In genomic region chr9:14899815-14900193, GRCh38 we compare ENCODE assay signal across 1 cellular context.
TF ChIP-seq lines count a peak whose summit lies in the region.

No MANE protein-coding gene starts in this region.

TF ChIP-seq in HepG2, 621 proteins besides CTCF, POLR2A, EP300 and RAD21 (continued from another document and continues in another):
- TF ChIP-seq ZBTB26 (CRISPR knock-in tag; IDR thresholded peaks at IDR 0.05; ENCODE audit: borderline replicate concordance) = no peak
- no peak for TF ChIP-seq SNRNP70 (IDR thresholded peaks at IDR 0.05; ENCODE audit: low read depth, low read length)
- peak; percentile 45 for TF ChIP-seq HNF4A (CRISPR knock-in tag; IDR thresholded peaks at IDR 0.05)
- peak; percentile 53; the same call in 1 of the 2 replicates for TF ChIP-seq SAP130 (CRISPR knock-in tag; IDR thresholded peaks at IDR 0.05; ENCODE audit: low read depth)
- TF ChIP-seq TFDP2 (CRISPR knock-in tag; IDR thresholded peaks at IDR 0.05) = no peak
- no peak for TF ChIP-seq CHD2 (IDR thresholded peaks at IDR 0.05; ENCODE audit: low read depth, low read length)
- peak; percentile 43; the same call in 1 of the 2 replicates for TF ChIP-seq PHF21A (CRISPR knock-in tag; IDR thresholded peaks at IDR 0.05)
- peak; percentile 59; the same call in 1 of the 2 replicates for TF ChIP-seq ZNF331 (CRISPR knock-in tag; IDR thresholded peaks at IDR 0.05)
- no peak for TF ChIP-seq ZNF431 (CRISPR knock-in tag; IDR thresholded peaks at IDR 0.05; ENCODE audit: borderline replicate concordance, low read depth)
- peak; percentile 79 for TF ChIP-seq PATZ1 (CRISPR knock-in tag; IDR thresholded peaks at IDR 0.05)
- TF ChIP-seq ZNF326 (CRISPR knock-in tag; IDR thresholded peaks at IDR 0.05; ENCODE audit: borderline replicate concordance) = no peak
- TF ChIP-seq ZNF557 (CRISPR knock-in tag; IDR thresholded peaks at IDR 0.05) = no peak
- TF ChIP-seq MIXL1 (CRISPR knock-in tag; IDR thresholded peaks at IDR 0.05) = no peak
- peak; percentile 86 for TF ChIP-seq POGZ (CRISPR knock-in tag; IDR thresholded peaks at IDR 0.05)
- TF ChIP-seq, protein P1, sequence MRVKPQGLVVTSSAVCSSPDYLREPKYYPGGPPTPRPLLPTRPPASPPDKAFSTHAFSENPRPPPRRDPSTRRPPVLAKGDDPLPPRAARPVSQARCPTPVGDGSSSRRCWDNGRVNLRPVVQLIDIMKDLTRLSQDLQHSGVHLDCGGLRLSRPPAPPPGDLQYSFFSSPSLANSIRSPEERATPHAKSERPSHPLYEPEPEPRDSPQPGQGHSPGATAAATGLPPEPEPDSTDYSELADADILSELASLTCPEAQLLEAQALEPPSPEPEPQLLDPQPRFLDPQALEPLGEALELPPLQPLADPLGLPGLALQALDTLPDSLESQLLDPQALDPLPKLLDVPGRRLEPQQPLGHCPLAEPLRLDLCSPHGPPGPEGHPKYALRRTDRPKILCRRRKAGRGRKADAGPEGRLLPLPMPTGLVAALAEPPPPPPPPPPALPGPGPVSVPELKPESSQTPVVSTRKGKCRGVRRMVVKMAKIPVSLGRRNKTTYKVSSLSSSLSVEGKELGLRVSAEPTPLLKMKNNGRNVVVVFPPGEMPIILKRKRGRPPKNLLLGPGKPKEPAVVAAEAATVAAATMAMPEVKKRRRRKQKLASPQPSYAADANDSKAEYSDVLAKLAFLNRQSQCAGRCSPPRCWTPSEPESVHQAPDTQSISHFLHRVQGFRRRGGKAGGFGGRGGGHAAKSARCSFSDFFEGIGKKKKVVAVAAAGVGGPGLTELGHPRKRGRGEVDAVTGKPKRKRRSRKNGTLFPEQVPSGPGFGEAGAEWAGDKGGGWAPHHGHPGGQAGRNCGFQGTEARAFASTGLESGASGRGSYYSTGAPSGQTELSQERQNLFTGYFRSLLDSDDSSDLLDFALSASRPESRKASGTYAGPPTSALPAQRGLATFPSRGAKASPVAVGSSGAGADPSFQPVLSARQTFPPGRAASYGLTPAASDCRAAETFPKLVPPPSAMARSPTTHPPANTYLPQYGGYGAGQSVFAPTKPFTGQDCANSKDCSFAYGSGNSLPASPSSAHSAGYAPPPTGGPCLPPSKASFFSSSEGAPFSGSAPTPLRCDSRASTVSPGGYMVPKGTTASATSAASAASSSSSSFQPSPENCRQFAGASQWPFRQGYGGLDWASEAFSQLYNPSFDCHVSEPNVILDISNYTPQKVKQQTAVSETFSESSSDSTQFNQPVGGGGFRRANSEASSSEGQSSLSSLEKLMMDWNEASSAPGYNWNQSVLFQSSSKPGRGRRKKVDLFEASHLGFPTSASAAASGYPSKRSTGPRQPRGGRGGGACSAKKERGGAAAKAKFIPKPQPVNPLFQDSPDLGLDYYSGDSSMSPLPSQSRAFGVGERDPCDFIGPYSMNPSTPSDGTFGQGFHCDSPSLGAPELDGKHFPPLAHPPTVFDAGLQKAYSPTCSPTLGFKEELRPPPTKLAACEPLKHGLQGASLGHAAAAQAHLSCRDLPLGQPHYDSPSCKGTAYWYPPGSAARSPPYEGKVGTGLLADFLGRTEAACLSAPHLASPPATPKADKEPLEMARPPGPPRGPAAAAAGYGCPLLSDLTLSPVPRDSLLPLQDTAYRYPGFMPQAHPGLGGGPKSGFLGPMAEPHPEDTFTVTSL (CRISPR knock-in tag; IDR thresholded peaks at IDR 0.05; ENCODE audit: borderline replicate concordance) = peak; percentile 39; the same call in 1 of the 2 replicates
- TF ChIP-seq ZMYM3 (CRISPR knock-in tag; IDR thresholded peaks at IDR 0.05) = peak; percentile 53
- TF ChIP-seq BCL6 (CRISPR knock-in tag; IDR thresholded peaks at IDR 0.05) = peak; percentile 73
- TF ChIP-seq ZBTB4 (CRISPR knock-in tag; IDR thresholded peaks at IDR 0.05; ENCODE audit: borderline replicate concordance) = no peak
- TF ChIP-seq, protein P2, sequence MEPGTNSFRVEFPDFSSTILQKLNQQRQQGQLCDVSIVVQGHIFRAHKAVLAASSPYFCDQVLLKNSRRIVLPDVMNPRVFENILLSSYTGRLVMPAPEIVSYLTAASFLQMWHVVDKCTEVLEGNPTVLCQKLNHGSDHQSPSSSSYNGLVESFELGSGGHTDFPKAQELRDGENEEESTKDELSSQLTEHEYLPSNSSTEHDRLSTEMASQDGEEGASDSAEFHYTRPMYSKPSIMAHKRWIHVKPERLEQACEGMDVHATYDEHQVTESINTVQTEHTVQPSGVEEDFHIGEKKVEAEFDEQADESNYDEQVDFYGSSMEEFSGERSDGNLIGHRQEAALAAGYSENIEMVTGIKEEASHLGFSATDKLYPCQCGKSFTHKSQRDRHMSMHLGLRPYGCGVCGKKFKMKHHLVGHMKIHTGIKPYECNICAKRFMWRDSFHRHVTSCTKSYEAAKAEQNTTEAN (CRISPR knock-in tag; conservative IDR thresholded peaks at IDR 0.05) = no peak
- TF ChIP-seq RXRA (CRISPR knock-in tag; IDR thresholded peaks at IDR 0.05) = no peak
- TF ChIP-seq DPF2 (CRISPR knock-in tag; IDR thresholded peaks at IDR 0.05; ENCODE audit: borderline replicate concordance, low read depth) = no peak
- TF ChIP-seq YEATS2 (CRISPR knock-in tag; IDR thresholded peaks at IDR 0.05; ENCODE audit: borderline replicate concordance) = no peak
- peak; percentile 89 for TF ChIP-seq CEBPG (CRISPR knock-in tag; IDR thresholded peaks at IDR 0.05)
- TF ChIP-seq HOXA3 (CRISPR knock-in tag; IDR thresholded peaks at IDR 0.05) = peak; percentile 39; the same call in 1 of the 2 replicates
- TF ChIP-seq CEBPB (IDR thresholded peaks at IDR 0.05; ENCODE audit: borderline replicate concordance, low read depth, low read length) = peak; percentile 92
- peak; percentile 74 for TF ChIP-seq ZMYM4 (CRISPR knock-in tag; IDR thresholded peaks at IDR 0.05)
- TF ChIP-seq ZNF512B (CRISPR knock-in tag; IDR thresholded peaks at IDR 0.05; ENCODE audit: borderline replicate concordance) = no peak
- TF ChIP-seq SOX6 (IDR thresholded peaks at IDR 0.05) = no peak
- TF ChIP-seq SOX6 (CRISPR knock-in tag; IDR thresholded peaks at IDR 0.05) = peak; percentile 52; the same call in 1 of the 2 replicates
- TF ChIP-seq ZC3H4 (CRISPR knock-in tag; IDR thresholded peaks at IDR 0.05; ENCODE audit: borderline replicate concordance) = no peak
- TF ChIP-seq, protein P3, sequence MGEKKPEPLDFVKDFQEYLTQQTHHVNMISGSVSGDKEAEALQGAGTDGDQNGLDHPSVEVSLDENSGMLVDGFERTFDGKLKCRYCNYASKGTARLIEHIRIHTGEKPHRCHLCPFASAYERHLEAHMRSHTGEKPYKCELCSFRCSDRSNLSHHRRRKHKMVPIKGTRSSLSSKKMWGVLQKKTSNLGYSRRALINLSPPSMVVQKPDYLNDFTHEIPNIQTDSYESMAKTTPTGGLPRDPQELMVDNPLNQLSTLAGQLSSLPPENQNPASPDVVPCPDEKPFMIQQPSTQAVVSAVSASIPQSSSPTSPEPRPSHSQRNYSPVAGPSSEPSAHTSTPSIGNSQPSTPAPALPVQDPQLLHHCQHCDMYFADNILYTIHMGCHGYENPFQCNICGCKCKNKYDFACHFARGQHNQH (CRISPR knock-in tag; IDR thresholded peaks at IDR 0.05) = no peak
- TF ChIP-seq, protein P4, sequence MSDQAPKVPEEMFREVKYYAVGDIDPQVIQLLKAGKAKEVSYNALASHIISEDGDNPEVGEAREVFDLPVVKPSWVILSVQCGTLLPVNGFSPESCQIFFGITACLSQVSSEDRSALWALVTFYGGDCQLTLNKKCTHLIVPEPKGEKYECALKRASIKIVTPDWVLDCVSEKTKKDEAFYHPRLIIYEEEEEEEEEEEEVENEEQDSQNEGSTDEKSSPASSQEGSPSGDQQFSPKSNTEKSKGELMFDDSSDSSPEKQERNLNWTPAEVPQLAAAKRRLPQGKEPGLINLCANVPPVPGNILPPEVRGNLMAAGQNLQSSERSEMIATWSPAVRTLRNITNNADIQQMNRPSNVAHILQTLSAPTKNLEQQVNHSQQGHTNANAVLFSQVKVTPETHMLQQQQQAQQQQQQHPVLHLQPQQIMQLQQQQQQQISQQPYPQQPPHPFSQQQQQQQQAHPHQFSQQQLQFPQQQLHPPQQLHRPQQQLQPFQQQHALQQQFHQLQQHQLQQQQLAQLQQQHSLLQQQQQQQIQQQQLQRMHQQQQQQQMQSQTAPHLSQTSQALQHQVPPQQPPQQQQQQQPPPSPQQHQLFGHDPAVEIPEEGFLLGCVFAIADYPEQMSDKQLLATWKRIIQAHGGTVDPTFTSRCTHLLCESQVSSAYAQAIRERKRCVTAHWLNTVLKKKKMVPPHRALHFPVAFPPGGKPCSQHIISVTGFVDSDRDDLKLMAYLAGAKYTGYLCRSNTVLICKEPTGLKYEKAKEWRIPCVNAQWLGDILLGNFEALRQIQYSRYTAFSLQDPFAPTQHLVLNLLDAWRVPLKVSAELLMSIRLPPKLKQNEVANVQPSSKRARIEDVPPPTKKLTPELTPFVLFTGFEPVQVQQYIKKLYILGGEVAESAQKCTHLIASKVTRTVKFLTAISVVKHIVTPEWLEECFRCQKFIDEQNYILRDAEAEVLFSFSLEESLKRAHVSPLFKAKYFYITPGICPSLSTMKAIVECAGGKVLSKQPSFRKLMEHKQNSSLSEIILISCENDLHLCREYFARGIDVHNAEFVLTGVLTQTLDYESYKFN (CRISPR knock-in tag; conservative IDR thresholded peaks at IDR 0.05) = 0 out of 2 replicates have a peak, but pooled peaks have one; percentile 35
- TF ChIP-seq ATAD3A (CRISPR knock-in tag; IDR thresholded peaks at IDR 0.05) = no peak
- TF ChIP-seq RNF2 (conservative IDR thresholded peaks at IDR 0.05; ENCODE audit: low read depth) = no peak
